9 cellular contexts compared by ENCODE assay signal in the genomic region with DNA sequence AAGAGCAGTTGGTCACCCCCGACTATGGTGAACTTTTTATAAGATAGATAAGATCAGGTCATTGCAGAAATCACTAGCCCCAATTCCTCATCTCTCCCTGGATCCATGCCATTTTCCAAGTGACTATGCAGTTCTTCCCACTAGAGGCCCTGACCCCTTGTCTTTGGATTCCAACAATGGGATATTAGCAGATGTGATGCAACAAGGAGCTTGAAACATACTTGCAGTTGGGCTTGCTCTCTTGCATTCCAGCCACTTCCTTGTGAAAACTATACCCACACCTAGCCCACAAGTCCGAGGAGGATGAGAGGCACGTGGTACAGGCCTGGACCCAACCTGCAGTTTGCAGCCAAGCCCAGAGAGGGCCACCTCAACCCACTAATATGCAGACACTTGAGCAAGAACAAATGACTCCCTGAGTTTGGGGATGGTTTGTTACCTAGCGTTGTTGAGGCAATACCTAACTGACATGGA.
DNase-seq lines count a peak whose midpoint lies in the region; ATAC-seq and TF ChIP-seq lines count a peak whose summit lies in the region.
"Had no signal": no experiment of that assay in that cellular context is flagged by ENCODE, and none has a peak within 500 bp of the region (broad histone marks: within the 10 kb centered on the region; RNA-seq: fewer than 3 reads in every experiment).

No MANE protein-coding gene starts in this region.

- H3K9me3 ChIP-seq in Loucy (ENCODE audit: insufficient read depth, low read depth, low read length): no peaks in the 10 kb centered on the region
- no peaks in the 10 kb centered on the region for H3K9me3 ChIP-seq in endodermal cell (ENCODE audit: control insufficient read depth, low read length)
- H3K9me3 ChIP-seq in osteoblast (ENCODE audit: low read depth, low read length): no peaks in the 10 kb centered on the region
- H3K9me3 ChIP-seq: prostate gland had no signal

- H3K36me3 ChIP-seq in Loucy (ENCODE audit: insufficient read depth, low read length): no peaks in the 10 kb centered on the region
- H3K36me3 ChIP-seq in endodermal cell (ENCODE audit: control insufficient read depth, insufficient read depth, low read length): no peaks in the 10 kb centered on the region
- H3K36me3 ChIP-seq in osteoblast (ENCODE audit: insufficient read depth, low read length): no peaks in the 10 kb centered on the region
- H3K36me3 ChIP-seq: prostate gland had no signal

- ATAC-seq in GM21381 (IDR thresholded peaks at IDR 0.05; ENCODE audit: unreplicated experiment): no peak
- ATAC-seq in HG03469 (IDR thresholded peaks at IDR 0.05; ENCODE audit: unreplicated experiment): no peak

- no peaks in the 10 kb centered on the region for H3F3A ChIP-seq in Loucy (ENCODE audit: low read depth)

- H3K36me3 Mint-ChIP-seq in endodermal cell (ENCODE audit: low read depth): peaks cover 53% of the 10 kb centered on the region

- H2AFZ ChIP-seq in Loucy (ENCODE audit: low read length): no peak overlapping the region
- H2AFZ ChIP-seq in osteoblast (ENCODE audit: low read length): no peak overlapping the region

- no peaks in the 10 kb centered on the region for H3K27me3 Mint-ChIP-seq in endodermal cell (ENCODE audit: insufficient read depth)

- H3K9ac ChIP-seq in Loucy (ENCODE audit: low read depth, low read length, poor library complexity, severe bottlenecking) (no peak overlapping the region), endodermal cell (ENCODE audit: extremely low read depth, low read length, poor library complexity, severe bottlenecking) (no peak overlapping the region)

- no peaks in the 10 kb centered on the region for H3K4me1 ChIP-seq in Loucy (ENCODE audit: insufficient read depth, low read length, poor library complexity, severe bottlenecking)
- H3K4me1 ChIP-seq in endodermal cell (ENCODE audit: control insufficient read depth, insufficient read depth, low read length): no peaks in the 10 kb centered on the region
- H3K4me1 ChIP-seq in osteoblast (ENCODE audit: insufficient read depth, low read length): peaks cover 10% of the 10 kb centered on the region
- H3K4me1 ChIP-seq: prostate gland had no signal

- 67% methylated on average over 4 of the region's 4 CpGs; no CpG with 5 or more reads in 1 of the 2 experiments for WGBS in endodermal cell (ENCODE audit: insufficient coverage in 1 of 2, insufficient read length in 1 of 2), 2 experiments

- H3K4me1 Mint-ChIP-seq in endodermal cell: no peaks in the 10 kb centered on the region

- H3K4me2 ChIP-seq in Loucy (ENCODE audit: low read depth, low read length, poor library complexity, severe bottlenecking) (no peak overlapping the region), osteoblast (ENCODE audit: insufficient read depth, low read length) (no peak overlapping the region)

- H3K4me3 ChIP-seq in GM12865 (ENCODE audit: low read depth, low read length) (no peak overlapping the region), Loucy (ENCODE audit: low read length, poor library complexity, severe bottlenecking) (no peak overlapping the region), endodermal cell (ENCODE audit: low read length) (no peak overlapping the region), osteoblast (ENCODE audit: insufficient read depth, low read length) (no peak overlapping the region)
- H3K4me3 ChIP-seq: prostate gland had no signal

- H3K9me2 ChIP-seq in Loucy (replicated peaks; ENCODE audit: low read depth, low read length): no peaks in the 10 kb centered on the region

- H3K9me3 Mint-ChIP-seq in endodermal cell: no peaks in the 10 kb centered on the region

- H3K4me3 Mint-ChIP-seq in endodermal cell: no peak overlapping the region

- H3K27ac Mint-ChIP-seq in endodermal cell: no peak overlapping the region

- H4K20me1 ChIP-seq in Loucy (ENCODE audit: insufficient read depth, low read length, poor library complexity, severe bottlenecking) (no peaks in the 10 kb centered on the region), osteoblast (ENCODE audit: insufficient read depth, low read length) (peaks cover 9% of the 10 kb centered on the region)

- peak; percentile 10 for DNase-seq in GM12865 (ENCODE audit: low read depth)
- DNase-seq in endodermal cell: peak; percentile 53
- no peak for DNase-seq in osteoblast (ENCODE audit: insufficient read length, low spot score, missing footprints)
- DNase-seq in hepatic stellate cell (ENCODE audit: low spot score): no peak
- DNase-seq: activated naive CD4-positive, alpha-beta T cell had no signal

- no peak overlapping the region for H3K27ac ChIP-seq in endodermal cell (ENCODE audit: low read depth, low read length)
- no peak overlapping the region for H3K27ac ChIP-seq in osteoblast (ENCODE audit: low read depth, low read length)
- H3K27ac ChIP-seq: prostate gland had no signal

- H3K79me2 ChIP-seq in Loucy (ENCODE audit: insufficient read depth, low read length): no peaks in the 10 kb centered on the region
- H3K79me2 ChIP-seq in osteoblast (ENCODE audit: insufficient read depth, low read length): peaks cover 31% of the 10 kb centered on the region

- H3K27me3 ChIP-seq in Loucy (ENCODE audit: insufficient read depth, low read length, poor library complexity, severe bottlenecking) (no peaks in the 10 kb centered on the region), endodermal cell (ENCODE audit: control insufficient read depth, insufficient read depth, low read length, poor library complexity, severe bottlenecking) (no peaks in the 10 kb centered on the region), osteoblast (ENCODE audit: insufficient read depth, low read length) (no peaks in the 10 kb centered on the region)

- TF ChIP-seq CTCF in GM12865 (IDR thresholded peaks at IDR 0.05; ENCODE audit: insufficient read depth, low read depth, low read length, missing control alignments) (peak; percentile 22), Loucy (conservative IDR thresholded peaks at IDR 0.05; ENCODE audit: low read length) (peak; percentile 61), endodermal cell (conservative IDR thresholded peaks at IDR 0.05) (peak; percentile 40), osteoblast (IDR thresholded peaks at IDR 0.05; ENCODE audit: extremely low read depth, low read depth, low read length) (peak; percentile 44)

Comparison
In these comparisons a context has a peak if more than half of its experiments do, and no peak if none do; other contexts are left out.
1. DNase-seq: peak in GM12865 (single experiment) and endodermal cell (single experiment); none in osteoblast (single experiment) and hepatic stellate cell (single experiment).
2. Peak in every context shown above with its lines, with median percentiles within 50 percentile points of each other: CTCF ChIP-seq.